In genomic region chr7:69770613-69771012, GRCh38 we compare ENCODE assay signal across 27 cellular contexts.
"Had no signal": no experiment of that assay in that cellular context is flagged by ENCODE, and none has a peak within 500 bp of the region (broad histone marks: within the 10 kb centered on the region; RNA-seq: fewer than 3 reads in every experiment).

No MANE protein-coding gene starts in this region.

- H3K36me3 Mint-ChIP-seq: activated naive CD8-positive, alpha-beta T cell treated with anti-CD3 and anti-CD28 coated beads, Interleukin-2, amount 10 ng/mL, durations not matched to agents 7 days and 5 days had no signal

- DNase-seq: activated CD4-positive, alpha-beta memory T cell treated with anti-CD3 and anti-CD28 coated beads, Interleukin-2, amount 10 ng/mL, durations not matched to agents 7 days and 5 days; activated CD4-positive, alpha-beta T cell treated with anti-CD3 and anti-CD28 coated beads, Interleukin-2, amount 50 U/mL, for 1 hour; activated CD4-positive, CD25-positive, alpha-beta regulatory T cell; activated CD8-positive, alpha-beta memory T cell treated with anti-CD3 and anti-CD28 coated beads, Interleukin-2, amount 50 U/mL, for 4 hours; activated naive CD4-positive, alpha-beta T cell treated with anti-CD3 and anti-CD28 coated beads, Interleukin-2, amount 50 U/mL, for 16 hours; activated naive CD8-positive, alpha-beta T cell treated with anti-CD3 and anti-CD28 coated beads, Interleukin-2, amount 10 ng/mL, durations not matched to agents 7 days and 5 days; activated T-cell treated with anti-CD3 and anti-CD28 coated beads, Interleukin-2, amount 50 U/mL, for 72 hours; adrenal gland; aorta; caudate nucleus; colonic mucosa; dermis blood vessel endothelial cell; KG1; MG63; MV-4-11; NCI-H1105 treated with DMSO at 0.1 percent for 48 hours; NCI-H146; NCI-H1930; NCI-H2107; NCI-H2227 treated with DMSO at 0.1 percent for 48 hours; NCI-H446 treated with DMSO at 0.1 percent for 48 hours; NCI-H748 treated with DMSO at 0.1 percent for 48 hours; Peyer's patch; Right ventricle myocardium superior; SJCRH30; SK-N-SH; T-helper 1 cell had no signal

- H3K27me3 Mint-ChIP-seq: activated CD4-positive, alpha-beta memory T cell treated with anti-CD3 and anti-CD28 coated beads, Interleukin-2, amount 10 ng/mL, durations not matched to agents 7 days and 5 days; activated naive CD8-positive, alpha-beta T cell treated with anti-CD3 and anti-CD28 coated beads, Interleukin-2, amount 10 ng/mL, durations not matched to agents 7 days and 5 days had no signal

- H3K4me3 Mint-ChIP-seq: activated CD4-positive, alpha-beta memory T cell treated with anti-CD3 and anti-CD28 coated beads, Interleukin-2, amount 10 ng/mL, durations not matched to agents 7 days and 5 days; activated naive CD8-positive, alpha-beta T cell treated with anti-CD3 and anti-CD28 coated beads, Interleukin-2, amount 10 ng/mL, durations not matched to agents 7 days and 5 days; activated T-cell treated with anti-CD3 and anti-CD28 coated beads, Interleukin-2, amount 50 U/mL, for 72 hours had no signal

- ATAC-seq: activated T-cell treated with anti-CD3 and anti-CD28 coated beads, Interleukin-2, amount 50 U/mL, for 72 hours had no signal

- H3K27ac Mint-ChIP-seq: activated CD4-positive, alpha-beta memory T cell treated with anti-CD3 and anti-CD28 coated beads, Interleukin-2, amount 10 ng/mL, durations not matched to agents 7 days and 5 days; activated naive CD8-positive, alpha-beta T cell treated with anti-CD3 and anti-CD28 coated beads, Interleukin-2, amount 10 ng/mL, durations not matched to agents 7 days and 5 days; activated T-cell treated with anti-CD3 and anti-CD28 coated beads, Interleukin-2, amount 50 U/mL, for 72 hours had no signal

- H3K4me1 Mint-ChIP-seq: activated naive CD8-positive, alpha-beta T cell treated with anti-CD3 and anti-CD28 coated beads, Interleukin-2, amount 10 ng/mL, durations not matched to agents 7 days and 5 days had no signal
